In the genomic region with DNA sequence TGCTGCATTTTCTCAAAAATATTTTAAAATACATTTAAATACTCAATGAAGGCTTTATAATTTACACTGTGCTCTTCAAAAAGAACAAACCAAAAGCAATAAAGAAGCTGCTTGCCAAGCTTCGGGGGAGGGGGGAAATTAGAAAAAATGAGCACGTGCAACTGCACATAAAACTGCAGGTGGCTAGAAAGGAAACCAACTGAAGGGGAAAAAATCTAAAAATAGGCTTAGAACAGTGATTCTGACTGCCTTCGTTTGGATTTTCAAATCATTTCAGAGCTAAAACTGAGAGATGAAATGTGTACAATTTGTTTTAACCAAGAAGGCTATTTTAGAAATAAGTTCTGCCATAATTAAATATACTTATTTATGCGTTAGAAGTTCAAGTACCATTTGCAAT, we compare ENCODE assay signal across 13 cellular contexts.
DNase-seq lines count a peak whose midpoint lies in the region; ATAC-seq, FAIRE-seq and TF ChIP-seq lines count a peak whose summit lies in the region.
"Had no signal": no experiment of that assay in that cellular context is flagged by ENCODE, and none has a peak within 500 bp of the region (broad histone marks: within the 10 kb centered on the region; RNA-seq: fewer than 3 reads in every experiment).

No MANE protein-coding gene starts in this region.

- H3K4me1 ChIP-seq in DND-41 (ENCODE audit: insufficient read depth, low read length) = peaks cover 54% of the 10 kb centered on the region
- peaks cover 31% of the 10 kb centered on the region for H3K4me1 ChIP-seq in GM12878 (ENCODE audit: control insufficient read depth, insufficient read depth, low read length)
- peaks cover 23% of the 10 kb centered on the region for H3K4me1 ChIP-seq in GM23338 (ENCODE audit: insufficient read depth)

- in situ Hi-C loops in GM12878 (cut with MboI) = no loop called here

- TF ChIP-seq CTCF in DND-41 (IDR thresholded peaks at IDR 0.05; ENCODE audit: borderline replicate concordance, extremely low read depth, low read length, poor library complexity, severe bottlenecking) = no peak
- no peak for TF ChIP-seq CTCF in GM12878 (IDR thresholded peaks at IDR 0.05 in 2 of 3, conservative IDR thresholded peaks at IDR 0.05 in 1 of 3; ENCODE audit: control insufficient read depth in 2 of 3, extremely low read depth in 1 of 3, insufficient read depth in 1 of 3, low read depth in 3 of 3, low read length in 3 of 3)
- TF ChIP-seq CTCF in GM23338 (conservative IDR thresholded peaks at IDR 0.05; ENCODE audit: low read depth in 2 of 2) = no peak
- TF ChIP-seq CTCF in nephron progenitor cell (IDR thresholded peaks at IDR 0.05) = no peak

- peak in 1 of 2 experiments; percentile 43; a peak in 1 of 4 replicates for TF ChIP-seq EP300 in GM12878 (IDR thresholded peaks at IDR 0.05; ENCODE audit: borderline replicate concordance in 1 of 2, control insufficient read depth in 1 of 2, low read depth in 2 of 2, low read length in 2 of 2)

- no peak overlapping the region for H3K4me3 Mint-ChIP-seq in GM23338
- no peak overlapping the region for H3K4me3 Mint-ChIP-seq in nephron progenitor cell

- H3K9me3 Mint-ChIP-seq in GM23338 (peaks cover 29% of the 10 kb centered on the region), nephron progenitor cell (peaks cover 38% of the 10 kb centered on the region)

- H3K27me3 ChIP-seq in DND-41 (ENCODE audit: insufficient read depth, low read length, poor library complexity) (no peaks in the 10 kb centered on the region), GM12878 (replicated peaks in 1 of 2; ENCODE audit: control insufficient read depth in 2 of 2, insufficient read depth in 2 of 2, low read length in 1 of 2) (no peaks in the 10 kb centered on the region), GM23338 (ENCODE audit: insufficient read depth) (no peaks in the 10 kb centered on the region)
- H3K27me3 ChIP-seq: esophagus muscularis mucosa, left lung had no signal

- TF ChIP-seq POLR2A in GM12878 (IDR thresholded peaks at IDR 0.05; ENCODE audit: low read depth, low read length) = no peak

- no peak overlapping the region for H2AFZ ChIP-seq in DND-41 (ENCODE audit: low read depth, low read length)
- H2AFZ ChIP-seq in GM12878 (ENCODE audit: control insufficient read depth, low read depth, low read length) = no peak overlapping the region
- H2AFZ ChIP-seq in GM23338 = no peak overlapping the region

- RAD21 ChIA-PET in GM12878 (lab: Charles Lee; ENCODE audit: unreplicated experiment) = interaction anchor here (0.6 to 1.8 kb wide), 6 partner anchors 9 to 59 kb away, joined by 3 to 10 read pairs (median 4); no protein-coding TSS in a partner anchor

- peak overlapping the region; percentile 43 for H3K4me2 ChIP-seq in DND-41 (ENCODE audit: insufficient read depth, low read length)
- peak overlapping the region; percentile 67 for H3K4me2 ChIP-seq in GM12878 (ENCODE audit: control insufficient read depth, insufficient read depth)
- no peak overlapping the region for H3K4me2 ChIP-seq in GM23338
- H3K4me2 ChIP-seq: smooth muscle cell had no signal

- ATAC-seq in DND-41 (ENCODE audit: insufficient read depth, low read depth) (peak; percentile 91), GM18868 (IDR thresholded peaks at IDR 0.05; ENCODE audit: unreplicated experiment) (peak; percentile 50), HG03095 (IDR thresholded peaks at IDR 0.05; ENCODE audit: unreplicated experiment) (peak; percentile 44), GM12878 (peak; percentile 54), GM23338 (no peak)
- ATAC-seq: left lung had no signal

- peaks cover 32% of the 10 kb centered on the region for H3K36me3 Mint-ChIP-seq in GM23338 (ENCODE audit: low read depth)
- peaks cover 36% of the 10 kb centered on the region for H3K36me3 Mint-ChIP-seq in nephron progenitor cell (ENCODE audit: low read depth)

- intact Hi-C loops in GM12878 (cut with micrococcal nuclease; ENCODE audit: unreplicated experiment) = no loop called here

- H3K4me3 ChIP-seq in DND-41 (ENCODE audit: low read depth in 1 of 2, low read length in 2 of 2) (no peak overlapping the region), GM12878 (no peak overlapping the region), GM23338 (no peak overlapping the region)
- H3K4me3 ChIP-seq: esophagus muscularis mucosa, left lung, SK-N-MC, smooth muscle cell had no signal

- H3K9ac ChIP-seq in DND-41 (ENCODE audit: low read depth, low read length) (peak overlapping the region; percentile 34; the same call in 1 of the 2 replicates), GM12878 (ENCODE audit: control insufficient read depth, insufficient read depth, low read length) (no peak overlapping the region)

- BruUV-seq in GM12878 (replicated peaks; lab: Mats Ljungman, UMichigan) = no TSS peak

- H4K20me1 ChIP-seq in DND-41 (ENCODE audit: insufficient read depth, low read length) (peaks cover 60% of the 10 kb centered on the region), GM12878 (ENCODE audit: control insufficient read depth, insufficient read depth) (no peaks in the 10 kb centered on the region), GM23338 (replicated peaks; ENCODE audit: insufficient read depth) (no peaks in the 10 kb centered on the region; the same call in 1 of the 2 replicates)

- H3K79me2 ChIP-seq in DND-41 (ENCODE audit: insufficient read depth, low read length) (peaks cover 92% of the 10 kb centered on the region), GM12878 (ENCODE audit: control insufficient read depth, insufficient read depth, low read length) (peaks cover 97% of the 10 kb centered on the region), GM23338 (replicated peaks; ENCODE audit: insufficient read depth) (peaks cover 100% of the 10 kb centered on the region)

- SMC1A ChIA-PET in GM12878 (lab: Charles Lee; ENCODE audit: uncharacterized antibody, unreplicated experiment) = interaction anchor here (0.7 to 2.8 kb wide), 11 partner anchors 11 to 73 kb away, joined by 3 to 28 read pairs (median 4); no protein-coding TSS in a partner anchor

- no peaks in the 10 kb centered on the region for H3K27me3 Mint-ChIP-seq in GM23338 (ENCODE audit: insufficient read depth, low read depth, poor library complexity)
- H3K27me3 Mint-ChIP-seq in nephron progenitor cell (ENCODE audit: low read depth, poor library complexity) = no peaks in the 10 kb centered on the region

- POLR2A ChIA-PET in GM12878 (lab: Charles Lee) = interaction anchor here (0.6 to 1.4 kb wide), 2 partner anchors 10 to 297 kb away, joined by 4 to 5 read pairs; no protein-coding TSS in a partner anchor

- 3% methylated on average over 4 of the region's 4 CpGs for WGBS in GM12878 (ENCODE audit: insufficient coverage, insufficient replicate concordance, low lambda C conversion rate, missing lambda C conversion rate)

- H3K9me3 ChIP-seq in DND-41 (ENCODE audit: insufficient read depth, low read length, severe bottlenecking) (peaks cover 10% of the 10 kb centered on the region), GM12878 (replicated peaks; ENCODE audit: control insufficient read depth, insufficient read depth, low read length) (peaks cover 30% of the 10 kb centered on the region)

- no peaks in the 10 kb centered on the region for H3F3A ChIP-seq in GM23338 (replicated peaks; ENCODE audit: low read depth)

- H3K27ac Mint-ChIP-seq in GM23338 (no peak overlapping the region), nephron progenitor cell (no peak overlapping the region)

- DNase-seq in DND-41 (peak; percentile 82), GM12878 (ENCODE audit: low read depth, low spot score) (peak; percentile 60), T-helper 9 cell (no peak), GM23338 (ENCODE audit: low spot score) (no peak), nephron progenitor cell (no peak)
- DNase-seq in stimulated activated CD4-positive, alpha-beta T cell treated with anti-CD3 and anti-CD28 coated beads, Interleukin-4, amount 100 ng/mL, for 24 hours = no peak
- DNase-seq: left lung, NCI-H1048 had no signal

- FAIRE-seq in GM12878 (lab: Jason Lieb, UNC) = no peak

- H3K36me3 ChIP-seq in DND-41 (ENCODE audit: insufficient read depth, low read length) = peaks cover 5% of the 10 kb centered on the region; the same call in 1 of the 2 replicates
- peaks cover 2 to 3% of the 10 kb centered on the region in 2 experiments; a peak in 3 of 4 replicates for H3K36me3 ChIP-seq in GM12878 (ENCODE audit: control insufficient read depth in 2 of 2, insufficient read depth in 2 of 2, low read length in 1 of 2)
- peaks cover 3% of the 10 kb centered on the region; the same call in 1 of the 2 replicates for H3K36me3 ChIP-seq in GM23338 (ENCODE audit: insufficient read depth)
- H3K36me3 ChIP-seq: esophagus muscularis mucosa, left lung had no signal

- no peak for TF ChIP-seq RAD21 in GM12878 (IDR thresholded peaks at IDR 0.05; ENCODE audit: insufficient read depth, low read depth, low read length)

- H3K4me1 Mint-ChIP-seq in GM23338 = peaks cover 21% of the 10 kb centered on the region
- peaks cover 13% of the 10 kb centered on the region for H3K4me1 Mint-ChIP-seq in nephron progenitor cell

- CTCF ChIA-PET in GM12878 (lab: Yijun Ruan, JAX) = interaction anchor here (0.8 to 2.3 kb wide), 10 partner anchors 9 to 73 kb away, joined by 3 to 9 read pairs (median 4); partner anchors contain the start of gene ABI1

- peak overlapping the region; percentile 68 for H3K27ac ChIP-seq in DND-41 (ENCODE audit: low read length)
- H3K27ac ChIP-seq in GM12878 (ENCODE audit: control insufficient read depth, insufficient read depth) = peak overlapping the region; percentile 71
- H3K27ac ChIP-seq in GM23338 (ENCODE audit: low read depth) = no peak overlapping the region
- H3K27ac ChIP-seq: esophagus muscularis mucosa, left lung, SK-N-MC had no signal

- no peaks in the 10 kb centered on the region for H3K9me2 ChIP-seq in GM23338 (ENCODE audit: insufficient read depth)

TF ChIP-seq in GM12878, 131 proteins besides CTCF, POLR2A, EP300 and RAD21 (continues in another document):
- TF ChIP-seq CREM (IDR thresholded peaks at IDR 0.05; ENCODE audit: low read depth) (peak; percentile 45; the same call in 1 of the 2 replicates), CBX5 (IDR thresholded peaks at IDR 0.05; ENCODE audit: low read depth) (peak; percentile 70; the same call in 1 of the 2 replicates), ZNF384 (IDR thresholded peaks at IDR 0.05; ENCODE audit: borderline replicate concordance, low read depth, low read length) (peak; percentile 77; the same call in 1 of the 2 replicates), MEF2A (IDR thresholded peaks at IDR 0.05; ENCODE audit: insufficient read depth, low read depth, low read length) (peak; percentile 96)

Comparison
In these comparisons a context has a peak if more than half of its experiments do, and no peak if none do; other contexts are left out.
1. DNase-seq: peak in DND-41 (single experiment) and GM12878 (single experiment); none in T-helper 9 cell (single experiment), GM23338 (single experiment), stimulated activated CD4-positive, alpha-beta T cell treated with anti-CD3 and anti-CD28 coated beads, Interleukin-4, amount 100 ng/mL, for 24 hours (single experiment) and nephron progenitor cell (single experiment).